2 cellular contexts compared by ENCODE assay signal in genomic region chr2:197269815-197270214, GRCh38.
TF ChIP-seq lines count a peak whose summit lies in the region.

No MANE protein-coding gene starts in this region.

TF ChIP-seq in GM23338, 12 proteins besides CTCF, POLR2A, EP300 and RAD21:
- no peak for TF ChIP-seq REST (IDR thresholded peaks at IDR 0.05; ENCODE audit: unreplicated experiment)
- TF ChIP-seq ETS1 (IDR thresholded peaks at IDR 0.05): no peak
- no peak for TF ChIP-seq JUNB (IDR thresholded peaks at IDR 0.05; ENCODE audit: unreplicated experiment)
- TF ChIP-seq ZNF114 (CRISPR knock-in tag; IDR thresholded peaks at IDR 0.05): no peak
- TF ChIP-seq NANOG (IDR thresholded peaks at IDR 0.05; ENCODE audit: borderline replicate concordance): no peak
- no peak for TF ChIP-seq CREB1 (CRISPR knock-in tag; IDR thresholded peaks at IDR 0.05; ENCODE audit: low read depth)
- no peak for TF ChIP-seq EZH2 (IDR thresholded peaks at IDR 0.05; ENCODE audit: low read depth, unreplicated experiment)
- no peak for TF ChIP-seq EZH2phosphoT487 (IDR thresholded peaks at IDR 0.05; ENCODE audit: unreplicated experiment)
- TF ChIP-seq ZNF462 (CRISPR knock-in tag; IDR thresholded peaks at IDR 0.05): no peak
- no peak for TF ChIP-seq POLR2AphosphoS5 (IDR thresholded peaks at IDR 0.05; ENCODE audit: low read depth)
- TF ChIP-seq STAT1 (IDR thresholded peaks at IDR 0.05; ENCODE audit: unreplicated experiment): no peak
- TF ChIP-seq ZNF331 (CRISPR knock-in tag; IDR thresholded peaks at IDR 0.05; ENCODE audit: low read depth): no peak

TF ChIP-seq in GM12878, 131 proteins besides CTCF, POLR2A, EP300 and RAD21:
- no peak for TF ChIP-seq E2F8 (IDR thresholded peaks at IDR 0.05; ENCODE audit: low read depth, partially characterized antibody)
- TF ChIP-seq NKRF (conservative IDR thresholded peaks at IDR 0.05): no peak
